8 cellular contexts compared by ENCODE assay signal in genomic region chr19:344625-345319, GRCh38. TPM values are rescaled to one million over a fixed set of nuclear protein-coding genes. Genes with fewer than 3 reads are reported as not detected.
A peak's percentile ranks its signal among the peaks of the same experiment; 100 is the strongest.
DNase-seq lines count a peak whose midpoint lies in the region; ATAC-seq and TF ChIP-seq lines count a peak whose summit lies in the region.

MIER2 (minus strand) TSS chr19:344796; CDS start chr19:344782, 14 bp downstream.

- no peak for TF ChIP-seq EP300 in transverse colon (IDR thresholded peaks at IDR 0.05; ENCODE audit: low read depth)

- H3K4me3 ChIP-seq in adipocyte (ENCODE audit: low read length) (peak within 1 kb of the TSS; percentile 86), heart left ventricle (peak within 1 kb of the TSS; percentile 61 to 98 (median 89)), transverse colon (peak within 1 kb of the TSS; percentile 78 to 95 (median 90))

- TF ChIP-seq POLR2A in heart left ventricle (IDR thresholded peaks at IDR 0.05), result peak in 1 of 2 donors; percentile 10
- TF ChIP-seq POLR2A in transverse colon (IDR thresholded peaks at IDR 0.05), result no peak

- no peaks in the 10 kb centered on the region for H3K9me3 ChIP-seq in adipocyte (ENCODE audit: control insufficient read depth, low read length)
- no peaks in the 10 kb centered on the region for H3K9me3 ChIP-seq in heart left ventricle
- H3K9me3 ChIP-seq in transverse colon, result no peaks in the 10 kb centered on the region

- DNase-seq in DMS114 treated with DMSO at 0.1 percent for 48 hours (lab: John Stamatoyannopoulos, UW; ENCODE audit: unreplicated experiment), result peak; percentile 16
- peak; percentile 67 for DNase-seq in M059J (ENCODE audit: low read depth)
- peak; percentile 47 to 94 (median 77) for DNase-seq in T-cell
- DNase-seq in adipocyte (ENCODE audit: low read depth), result peak; percentile 93
- peak; percentile 87 to 94 (median 89) for DNase-seq in heart left ventricle
- DNase-seq in posterior cingulate gyrus, result peak; percentile 79 to 98 (median 90)
- peak; percentile 87 for DNase-seq in transverse colon

- H3K27ac Mint-ChIP-seq in T-cell, result peak within 1 kb of the TSS; percentile 58 to 74

- H3K4me1 Mint-ChIP-seq in T-cell, result peaks cover 49 to 50% (median 49%) of the 10 kb centered on the region in 3 donors

- CTCF ChIA-PET in T-cell (lab: Charles Lee), result no interaction called here

- peak within 1 kb of the TSS; percentile 50 to 90 (median 86) for H3K27ac ChIP-seq in heart left ventricle
- H3K27ac ChIP-seq in transverse colon, result peak within 1 kb of the TSS; percentile 76 to 83 (median 80)

- POLR2A ChIA-PET in T-cell (lab: Charles Lee), result no interaction called here

- peaks cover 5% of the 10 kb centered on the region for H3K36me3 Mint-ChIP-seq in T-cell

- H3K36me3 ChIP-seq in adipocyte (ENCODE audit: control insufficient read depth, insufficient read depth, low read length, severe bottlenecking) (peaks cover 4% of the 10 kb centered on the region), heart left ventricle (peaks cover 0 to 3% (median 0%) of the 10 kb centered on the region in 9 donors), transverse colon (no peaks in the 10 kb centered on the region)

- ATAC-seq in GM21723 (IDR thresholded peaks at IDR 0.05; ENCODE audit: unreplicated experiment) (peak; percentile 72), T-cell (replicated peaks in 1 of 4) (peak; percentile 90 to 97 (median 94)), heart left ventricle (peak; percentile 89 to 97 (median 96))

- no peaks in the 10 kb centered on the region for H3K9me3 Mint-ChIP-seq in T-cell

- no peaks in the 10 kb centered on the region for H3K27me3 ChIP-seq in adipocyte (replicated peaks; ENCODE audit: control insufficient read depth, insufficient read depth, low read length)
- no peaks in the 10 kb centered on the region for H3K27me3 ChIP-seq in heart left ventricle
- H3K27me3 ChIP-seq in transverse colon, result peaks cover 3% of the 10 kb centered on the region

- peaks cover 31% of the 10 kb centered on the region for H3K4me1 ChIP-seq in adipocyte (ENCODE audit: control insufficient read depth, insufficient read depth, low read length)
- peaks cover 0 to 44% (median 29%) of the 10 kb centered on the region in 12 donors for H3K4me1 ChIP-seq in heart left ventricle
- peaks cover 11 to 39% (median 32%) of the 10 kb centered on the region in 4 donors for H3K4me1 ChIP-seq in transverse colon

- H3K9ac ChIP-seq in adipocyte (ENCODE audit: low read length), result peak within 1 kb of the TSS; percentile 74

- peaks cover 0 to 4% of the 10 kb centered on the region in 2 donors for H3K27me3 Mint-ChIP-seq in T-cell

- 6 to 34% (median 8%) methylated on average over 21 to 77 of the region's 77 CpGs for WGBS in heart left ventricle, 4 donors
- WGBS in transverse colon (ENCODE audit: low coverage in 1 of 2), 2 donors, result 18% methylated on average over 54 of the region's 77 CpGs; no CpG with 5 or more reads in 1 of the 2 donors

- intact Hi-C loops in heart left ventricle (cut with DNase I) (no loop called here), posterior cingulate gyrus (cut with DNase I) (loop anchor here (10.0 kb wide), 2 partner anchors 50 to 140 kb away; partner anchors contain the start of gene PLPP2), transverse colon (cut with DNase I; ENCODE audit: low total_unique reads) (no loop called here)

- no peak for TF ChIP-seq CTCF in heart left ventricle (IDR thresholded peaks at IDR 0.05)
- no peak for TF ChIP-seq CTCF in transverse colon (IDR thresholded peaks at IDR 0.05)

- in situ Hi-C loops in transverse colon (cut with MboI; ENCODE audit: low pct_ligation_motif_present in 1 of 4, low pct_unique_long_range_greater_than_20kb in 1 of 4, low sequenced_read_pairs in 3 of 4), result no loop called here

- H3K4me3 Mint-ChIP-seq in T-cell, result peak within 1 kb of the TSS; percentile 81 to 88 (median 84)

RNA-seq across cellular contexts. Expression of gene MIER2, which starts in this region (rescaled TPM):
- 9.0 and 17.9 TPM in 2 replicates for total RNA-seq in M059J (2014; rRNA removed; shearing (Covaris generic))
- total RNA-seq in T-cell (10 to 100 TPM; 13.1 to 23.2 (median 18.0) TPM), heart left ventricle (10 to 100 TPM; 15.7 to 30.3 (median 19.5) TPM), transverse colon (10 to 100 TPM in 3 of 4 donors, 1 to 10 TPM in 1; 8.2 to 41.1 (median 16.7) TPM)
- polyA plus RNA-seq in heart left ventricle, result 10 to 100 TPM; 18.7 to 22.2 TPM

Comparison
In these comparisons a context has a peak if more than half of its experiments do, and no peak if none do; other contexts are left out.
1. Peak in every context shown above with its lines: DNase-seq, ATAC-seq, H3K4me3 ChIP-seq and H3K27ac ChIP-seq.
2. DNase-seq: peak in every context shown above with its lines; median percentile 93 in adipocyte; 90 in posterior cingulate gyrus; 89 in heart left ventricle; 87 in transverse colon; 77 in T-cell; 67 in M059J; 16 in DMS114 treated with DMSO at 0.1 percent for 48 hours.